Comparison of ENCODE assay signal across 17 cellular contexts in genomic region chr1:230243146-230243545, GRCh38.
DNase-seq lines count a peak whose midpoint lies in the region; ATAC-seq, FAIRE-seq and TF ChIP-seq lines count a peak whose summit lies in the region.
"Had no signal": no experiment of that assay in that cellular context is flagged by ENCODE, and none has a peak within 500 bp of the region (broad histone marks: within the 10 kb centered on the region; RNA-seq: fewer than 3 reads in every experiment).

No MANE protein-coding gene starts in this region.

- ATAC-seq in stimulated activated naive CD8-positive, alpha-beta T cell treated with anti-CD3 and anti-CD28 coated beads, Interleukin-15, Interleukin-2, amounts not matched to agents 100 U/mL and 50 U/mL, for 24 hours = no peak
- ATAC-seq: Panc1 had no signal

- no TSS peak for BruUV-seq in A673 (replicated peaks; lab: Mats Ljungman, UMichigan)

- no peaks in the 10 kb centered on the region for H3K27me3 Mint-ChIP-seq in stimulated activated naive CD8-positive, alpha-beta T cell treated with anti-CD3 and anti-CD28 coated beads, Interleukin-15, Interleukin-2, amounts not matched to agents 100 ng/mL and 50 ng/mL, for 24 hours
- no peaks in the 10 kb centered on the region for H3K27me3 Mint-ChIP-seq in astrocyte (ENCODE audit: low read depth, unreplicated experiment)
- H3K27me3 Mint-ChIP-seq in osteocyte (ENCODE audit: unreplicated experiment) = no peaks in the 10 kb centered on the region
- H3K27me3 Mint-ChIP-seq: CD4-positive, CD25-positive, alpha-beta regulatory T cell had no signal

- POLR2A ChIA-PET in A673 (lab: Charles Lee; ENCODE audit: low non-redundant PET) = no interaction called here

- intact Hi-C loops in A673 (cut with micrococcal nuclease; ENCODE audit: unreplicated experiment) = no loop called here

- no peak for TF ChIP-seq CTCF in astrocyte (IDR thresholded peaks at IDR 0.05; ENCODE audit: insufficient read depth, low read depth, low read length)
- TF ChIP-seq CTCF in osteocyte (IDR thresholded peaks at IDR 0.05) = no peak
- no peak for TF ChIP-seq CTCF in A673 (conservative IDR thresholded peaks at IDR 0.05; ENCODE audit: low read depth, low read length)

- H3K27ac ChIP-seq in astrocyte (ENCODE audit: low read depth, low read length) (no peak overlapping the region), A673 (ENCODE audit: low read depth, low read length, poor library complexity, severe bottlenecking) (no peak overlapping the region)

- H3K36me3 ChIP-seq in astrocyte (ENCODE audit: insufficient read depth, low read length) (peaks cover 15% of the 10 kb centered on the region), A673 (ENCODE audit: insufficient read depth, low read length, poor library complexity, severe bottlenecking) (peaks cover 14% of the 10 kb centered on the region)

- no peak overlapping the region for H3K9ac ChIP-seq in astrocyte (ENCODE audit: low read length)

- H3K4me1 ChIP-seq in astrocyte (ENCODE audit: insufficient read depth, low read length) (peaks cover 10% of the 10 kb centered on the region), A673 (ENCODE audit: insufficient read depth, low read length, poor library complexity, severe bottlenecking) (peaks cover under 1% of the 10 kb centered on the region)

- H3K9me3 Mint-ChIP-seq in stimulated activated naive CD8-positive, alpha-beta T cell treated with anti-CD3 and anti-CD28 coated beads, Interleukin-15, Interleukin-2, amounts not matched to agents 100 ng/mL and 50 ng/mL, for 24 hours = no peaks in the 10 kb centered on the region
- H3K9me3 Mint-ChIP-seq in astrocyte (ENCODE audit: unreplicated experiment) (no peaks in the 10 kb centered on the region), osteocyte (ENCODE audit: unreplicated experiment) (peaks cover 9% of the 10 kb centered on the region)

- no peaks in the 10 kb centered on the region for H3K27me3 ChIP-seq in astrocyte (ENCODE audit: insufficient read depth, low read length)
- no peaks in the 10 kb centered on the region for H3K27me3 ChIP-seq in A673 (replicated peaks; ENCODE audit: insufficient read depth, low read depth, low read length, poor library complexity)

- no peak overlapping the region for H3K4me2 ChIP-seq in astrocyte (ENCODE audit: low read length)

- H3K4me3 ChIP-seq in astrocyte (ENCODE audit: insufficient read depth, low read depth, low read length) = no peak overlapping the region
- no peak overlapping the region for H3K4me3 ChIP-seq in A673 (ENCODE audit: low read depth, low read length, poor library complexity, severe bottlenecking)

- peaks cover 67% of the 10 kb centered on the region for H3K36me3 Mint-ChIP-seq in stimulated activated naive CD8-positive, alpha-beta T cell treated with anti-CD3 and anti-CD28 coated beads, Interleukin-15, Interleukin-2, amounts not matched to agents 100 ng/mL and 50 ng/mL, for 24 hours (ENCODE audit: low read depth)
- peaks cover 39% of the 10 kb centered on the region for H3K36me3 Mint-ChIP-seq in astrocyte (ENCODE audit: low read depth, unreplicated experiment)
- H3K36me3 Mint-ChIP-seq in osteocyte (ENCODE audit: unreplicated experiment) = peaks cover 53% of the 10 kb centered on the region

- H4K20me1 ChIP-seq in astrocyte (ENCODE audit: insufficient read depth, low read length) = peaks cover 14% of the 10 kb centered on the region

- H3K4me3 Mint-ChIP-seq in stimulated activated naive CD8-positive, alpha-beta T cell treated with anti-CD3 and anti-CD28 coated beads, Interleukin-15, Interleukin-2, amounts not matched to agents 100 ng/mL and 50 ng/mL, for 24 hours = no peak overlapping the region
- no peak overlapping the region for H3K4me3 Mint-ChIP-seq in astrocyte (ENCODE audit: unreplicated experiment)
- H3K4me3 Mint-ChIP-seq in osteocyte (ENCODE audit: unreplicated experiment) = no peak overlapping the region

- no peak for FAIRE-seq in astrocyte (lab: Jason Lieb, UNC)
- FAIRE-seq: GM19239 had no signal

- H2AFZ ChIP-seq in astrocyte (ENCODE audit: low read depth, low read length) = no peak overlapping the region

- peak overlapping the region; percentile 61 for H3K27ac Mint-ChIP-seq in stimulated activated naive CD8-positive, alpha-beta T cell treated with anti-CD3 and anti-CD28 coated beads, Interleukin-15, Interleukin-2, amounts not matched to agents 100 ng/mL and 50 ng/mL, for 24 hours
- H3K27ac Mint-ChIP-seq in astrocyte (ENCODE audit: unreplicated experiment) (peak overlapping the region; percentile 53), osteocyte (ENCODE audit: unreplicated experiment) (no peak overlapping the region)

- no peaks in the 10 kb centered on the region for H3K9me3 ChIP-seq in astrocyte (ENCODE audit: insufficient read depth, low read depth, low read length)
- H3K9me3 ChIP-seq in A673 (ENCODE audit: low read depth, low read length, poor library complexity, severe bottlenecking) = peaks cover 7% of the 10 kb centered on the region

- H3K79me2 ChIP-seq in astrocyte (ENCODE audit: insufficient read depth, low read length) = peaks cover 3% of the 10 kb centered on the region

- DNase-seq in stimulated activated naive CD8-positive, alpha-beta T cell treated with anti-CD3 and anti-CD28 coated beads, Interleukin-15, Interleukin-2, amounts not matched to agents 100 U/mL and 50 U/mL, for 24 hours = no peak
- DNase-seq in astrocyte (ENCODE audit: low read depth) (no peak), osteocyte (ENCODE audit: extremely low spot score, unreplicated experiment) (peak; percentile 81), middle frontal gyrus (ENCODE audit: extremely low spot score, low spot score) (no peak), A673 (ENCODE audit: low spot score) (no peak), glomerular visceral epithelial cell (ENCODE audit: extremely low spot score) (no peak)
- DNase-seq: CD4-positive, CD25-positive, alpha-beta regulatory T cell; DMS79; NCI-H1092; NCI-H1436 treated with DMSO at 0.1 percent for 48 hours; NCI-H2029; NCI-H510A treated with DMSO at 0.1 percent for 48 hours; NCI-H748 treated with DMSO at 0.1 percent for 48 hours; SIG-M5 had no signal

- H3K4me1 Mint-ChIP-seq in stimulated activated naive CD8-positive, alpha-beta T cell treated with anti-CD3 and anti-CD28 coated beads, Interleukin-15, Interleukin-2, amounts not matched to agents 100 ng/mL and 50 ng/mL, for 24 hours (ENCODE audit: low read depth) = peaks cover 49% of the 10 kb centered on the region
- H3K4me1 Mint-ChIP-seq in astrocyte (ENCODE audit: low read depth, unreplicated experiment) = peaks cover 15% of the 10 kb centered on the region
- H3K4me1 Mint-ChIP-seq in osteocyte (ENCODE audit: unreplicated experiment) = peaks cover 2% of the 10 kb centered on the region

- CTCF ChIA-PET in A673 (lab: Charles Lee) = no interaction called here
